In genomic region chr2:40364143-40364903, GRCh38 we compare ENCODE assay signal across 2 cellular contexts.
TF ChIP-seq lines count a peak whose summit lies in the region.

No MANE protein-coding gene starts in this region.

TF ChIP-seq in endothelial cell of umbilical vein, 7 proteins besides CTCF, POLR2A, EP300 and RAD21 (continued from another document):
- no peak for TF ChIP-seq POLR2AphosphoS5 (IDR thresholded peaks at IDR 0.05; ENCODE audit: insufficient read depth, low read depth, low read length)
- no peak for TF ChIP-seq FOS (IDR thresholded peaks at IDR 0.05; ENCODE audit: borderline replicate concordance, insufficient read depth, low read length)
- no peak for TF ChIP-seq JUN (IDR thresholded peaks at IDR 0.05; ENCODE audit: borderline replicate concordance, insufficient read depth, insufficient read length, low read depth)
- TF ChIP-seq GATA2 (IDR thresholded peaks at IDR 0.05; ENCODE audit: insufficient read depth, insufficient read length, low read depth, low read length), result no peak

TF ChIP-seq in WTC11, 78 proteins besides CTCF, POLR2A, EP300 and RAD21 (continued from another document):
- TF ChIP-seq ARID4B (CRISPR knock-in tag; IDR thresholded peaks at IDR 0.05; ENCODE audit: borderline replicate concordance) (no peak), ZBTB43 (CRISPR knock-in tag; IDR thresholded peaks at IDR 0.05) (no peak)
